ENCODE assay signal across 1 cellular context in the genomic region with DNA sequence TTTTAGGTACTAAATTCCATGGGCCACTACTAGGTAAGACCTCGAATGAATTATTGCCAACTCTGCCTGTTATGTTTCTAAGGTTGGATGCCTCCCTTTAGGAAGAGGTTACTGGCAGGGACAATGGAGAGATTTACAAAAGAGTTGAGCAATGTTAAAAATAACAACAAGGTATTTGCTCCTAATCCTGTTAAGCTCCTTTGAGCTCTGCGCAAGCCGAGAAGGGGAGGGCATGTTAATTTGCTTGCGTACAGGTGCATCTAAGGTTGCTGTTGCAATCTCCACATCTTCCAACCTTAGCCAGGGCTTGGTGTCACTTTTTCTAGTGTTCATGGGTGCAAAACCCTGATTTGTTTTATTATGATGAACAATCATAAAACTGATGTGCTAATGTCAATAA.
TF ChIP-seq lines count a peak whose summit lies in the region.

No MANE protein-coding gene starts in this region.

TF ChIP-seq in GM23338, 12 proteins besides CTCF, POLR2A, EP300 and RAD21:
- TF ChIP-seq, protein P1, sequence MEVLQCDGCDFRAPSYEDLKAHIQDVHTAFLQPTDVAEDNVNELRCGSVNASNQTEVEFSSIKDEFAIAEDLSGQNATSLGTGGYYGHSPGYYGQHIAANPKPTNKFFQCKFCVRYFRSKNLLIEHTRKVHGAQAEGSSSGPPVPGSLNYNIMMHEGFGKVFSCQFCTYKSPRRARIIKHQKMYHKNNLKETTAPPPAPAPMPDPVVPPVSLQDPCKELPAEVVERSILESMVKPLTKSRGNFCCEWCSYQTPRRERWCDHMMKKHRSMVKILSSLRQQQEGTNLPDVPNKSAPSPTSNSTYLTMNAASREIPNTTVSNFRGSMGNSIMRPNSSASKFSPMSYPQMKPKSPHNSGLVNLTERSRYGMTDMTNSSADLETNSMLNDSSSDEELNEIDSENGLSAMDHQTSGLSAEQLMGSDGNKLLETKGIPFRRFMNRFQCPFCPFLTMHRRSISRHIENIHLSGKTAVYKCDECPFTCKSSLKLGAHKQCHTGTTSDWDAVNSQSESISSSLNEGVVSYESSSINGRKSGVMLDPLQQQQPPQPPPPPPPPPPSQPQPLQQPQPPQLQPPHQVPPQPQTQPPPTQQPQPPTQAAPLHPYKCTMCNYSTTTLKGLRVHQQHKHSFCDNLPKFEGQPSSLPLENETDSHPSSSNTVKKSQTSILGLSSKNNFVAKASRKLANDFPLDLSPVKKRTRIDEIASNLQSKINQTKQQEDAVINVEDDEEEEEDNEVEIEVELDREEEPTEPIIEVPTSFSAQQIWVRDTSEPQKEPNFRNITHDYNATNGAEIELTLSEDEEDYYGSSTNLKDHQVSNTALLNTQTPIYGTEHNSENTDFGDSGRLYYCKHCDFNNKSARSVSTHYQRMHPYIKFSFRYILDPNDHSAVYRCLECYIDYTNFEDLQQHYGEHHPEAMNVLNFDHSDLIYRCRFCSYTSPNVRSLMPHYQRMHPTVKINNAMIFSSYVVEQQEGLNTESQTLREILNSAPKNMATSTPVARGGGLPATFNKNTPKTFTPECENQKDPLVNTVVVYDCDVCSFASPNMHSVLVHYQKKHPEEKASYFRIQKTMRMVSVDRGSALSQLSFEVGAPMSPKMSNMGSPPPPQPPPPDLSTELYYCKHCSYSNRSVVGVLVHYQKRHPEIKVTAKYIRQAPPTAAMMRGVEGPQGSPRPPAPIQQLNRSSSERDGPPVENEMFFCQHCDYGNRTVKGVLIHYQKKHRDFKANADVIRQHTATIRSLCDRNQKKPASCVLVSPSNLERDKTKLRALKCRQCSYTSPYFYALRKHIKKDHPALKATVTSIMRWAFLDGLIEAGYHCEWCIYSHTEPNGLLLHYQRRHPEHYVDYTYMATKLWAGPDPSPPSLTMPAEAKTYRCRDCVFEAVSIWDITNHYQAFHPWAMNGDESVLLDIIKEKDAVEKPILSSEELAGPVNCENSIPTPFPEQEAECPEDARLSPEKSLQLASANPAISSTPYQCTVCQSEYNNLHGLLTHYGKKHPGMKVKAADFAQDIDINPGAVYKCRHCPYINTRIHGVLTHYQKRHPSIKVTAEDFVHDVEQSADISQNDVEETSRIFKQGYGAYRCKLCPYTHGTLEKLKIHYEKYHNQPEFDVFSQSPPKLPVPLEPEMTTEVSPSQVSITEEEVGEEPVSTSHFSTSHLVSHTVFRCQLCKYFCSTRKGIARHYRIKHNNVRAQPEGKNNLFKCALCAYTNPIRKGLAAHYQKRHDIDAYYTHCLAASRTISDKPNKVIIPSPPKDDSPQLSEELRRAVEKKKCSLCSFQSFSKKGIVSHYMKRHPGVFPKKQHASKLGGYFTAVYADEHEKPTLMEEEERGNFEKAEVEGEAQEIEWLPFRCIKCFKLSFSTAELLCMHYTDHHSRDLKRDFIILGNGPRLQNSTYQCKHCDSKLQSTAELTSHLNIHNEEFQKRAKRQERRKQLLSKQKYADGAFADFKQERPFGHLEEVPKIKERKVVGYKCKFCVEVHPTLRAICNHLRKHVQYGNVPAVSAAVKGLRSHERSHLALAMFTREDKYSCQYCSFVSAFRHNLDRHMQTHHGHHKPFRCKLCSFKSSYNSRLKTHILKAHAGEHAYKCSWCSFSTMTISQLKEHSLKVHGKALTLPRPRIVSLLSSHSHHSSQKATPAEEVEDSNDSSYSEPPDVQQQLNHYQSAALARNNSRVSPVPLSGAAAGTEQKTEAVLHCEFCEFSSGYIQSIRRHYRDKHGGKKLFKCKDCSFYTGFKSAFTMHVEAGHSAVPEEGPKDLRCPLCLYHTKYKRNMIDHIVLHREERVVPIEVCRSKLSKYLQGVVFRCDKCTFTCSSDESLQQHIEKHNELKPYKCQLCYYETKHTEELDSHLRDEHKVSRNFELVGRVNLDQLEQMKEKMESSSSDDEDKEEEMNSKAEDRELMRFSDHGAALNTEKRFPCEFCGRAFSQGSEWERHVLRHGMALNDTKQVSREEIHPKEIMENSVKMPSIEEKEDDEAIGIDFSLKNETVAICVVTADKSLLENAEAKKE (CRISPR knock-in tag; IDR thresholded peaks at IDR 0.05) = no peak
- no peak for TF ChIP-seq NANOG (IDR thresholded peaks at IDR 0.05; ENCODE audit: borderline replicate concordance)
- TF ChIP-seq, protein P2, sequence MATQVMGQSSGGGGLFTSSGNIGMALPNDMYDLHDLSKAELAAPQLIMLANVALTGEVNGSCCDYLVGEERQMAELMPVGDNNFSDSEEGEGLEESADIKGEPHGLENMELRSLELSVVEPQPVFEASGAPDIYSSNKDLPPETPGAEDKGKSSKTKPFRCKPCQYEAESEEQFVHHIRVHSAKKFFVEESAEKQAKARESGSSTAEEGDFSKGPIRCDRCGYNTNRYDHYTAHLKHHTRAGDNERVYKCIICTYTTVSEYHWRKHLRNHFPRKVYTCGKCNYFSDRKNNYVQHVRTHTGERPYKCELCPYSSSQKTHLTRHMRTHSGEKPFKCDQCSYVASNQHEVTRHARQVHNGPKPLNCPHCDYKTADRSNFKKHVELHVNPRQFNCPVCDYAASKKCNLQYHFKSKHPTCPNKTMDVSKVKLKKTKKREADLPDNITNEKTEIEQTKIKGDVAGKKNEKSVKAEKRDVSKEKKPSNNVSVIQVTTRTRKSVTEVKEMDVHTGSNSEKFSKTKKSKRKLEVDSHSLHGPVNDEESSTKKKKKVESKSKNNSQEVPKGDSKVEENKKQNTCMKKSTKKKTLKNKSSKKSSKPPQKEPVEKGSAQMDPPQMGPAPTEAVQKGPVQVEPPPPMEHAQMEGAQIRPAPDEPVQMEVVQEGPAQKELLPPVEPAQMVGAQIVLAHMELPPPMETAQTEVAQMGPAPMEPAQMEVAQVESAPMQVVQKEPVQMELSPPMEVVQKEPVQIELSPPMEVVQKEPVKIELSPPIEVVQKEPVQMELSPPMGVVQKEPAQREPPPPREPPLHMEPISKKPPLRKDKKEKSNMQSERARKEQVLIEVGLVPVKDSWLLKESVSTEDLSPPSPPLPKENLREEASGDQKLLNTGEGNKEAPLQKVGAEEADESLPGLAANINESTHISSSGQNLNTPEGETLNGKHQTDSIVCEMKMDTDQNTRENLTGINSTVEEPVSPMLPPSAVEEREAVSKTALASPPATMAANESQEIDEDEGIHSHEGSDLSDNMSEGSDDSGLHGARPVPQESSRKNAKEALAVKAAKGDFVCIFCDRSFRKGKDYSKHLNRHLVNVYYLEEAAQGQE (IDR thresholded peaks at IDR 0.05; ENCODE audit: unreplicated experiment) = no peak
